ENCODE assay signal across 7 cellular contexts in the genomic region with DNA sequence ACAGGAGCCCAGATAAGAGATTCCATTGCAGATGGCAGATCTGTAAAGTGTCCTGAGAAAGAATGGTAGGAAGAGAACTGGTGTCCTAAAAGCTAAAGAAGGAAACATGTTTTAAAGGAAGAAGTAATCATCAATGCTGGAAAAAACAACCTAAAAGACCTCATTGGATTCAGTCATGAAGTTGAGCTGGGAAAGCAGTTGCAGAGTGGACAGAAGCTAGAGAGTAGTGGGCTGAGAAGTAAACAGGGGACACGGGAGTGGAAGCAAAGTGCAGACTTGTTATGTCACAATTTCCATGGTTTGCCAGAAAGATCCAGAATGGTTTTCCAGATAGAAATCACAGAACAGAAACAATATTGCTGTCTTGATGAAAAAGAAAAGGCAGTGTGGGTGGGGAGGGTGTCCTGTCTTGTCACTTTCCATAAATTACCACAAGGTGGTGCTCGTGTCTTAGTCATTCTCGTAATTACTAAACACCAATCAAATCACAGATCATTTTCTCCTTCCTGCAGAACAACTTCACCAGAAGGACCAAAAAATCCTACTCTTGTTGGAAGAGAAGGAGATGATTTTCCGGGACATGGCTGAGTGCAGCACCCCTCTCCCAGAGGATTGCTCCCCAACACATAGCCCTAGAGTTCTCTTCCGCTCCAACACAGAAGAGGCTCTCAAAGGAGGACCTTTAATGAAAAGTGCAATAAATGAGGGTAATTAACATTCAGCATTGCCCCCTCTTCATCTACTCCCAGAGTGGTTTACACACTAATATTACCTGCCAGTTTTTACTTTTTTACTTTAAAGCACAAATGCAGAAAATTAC.
DNase-seq lines count a peak whose midpoint lies in the region; TF ChIP-seq lines count a peak whose summit lies in the region.

No MANE protein-coding gene starts in this region.

- no peaks in the 10 kb centered on the region for H3K4me1 Mint-ChIP-seq in H9

- H3K4me1 ChIP-seq in H9 (ENCODE audit: insufficient read depth, low read length) = no peaks in the 10 kb centered on the region
- H3K4me1 ChIP-seq in colonic mucosa = no peaks in the 10 kb centered on the region
- H3K4me1 ChIP-seq in liver (ENCODE audit: control insufficient read depth in 4 of 4, insufficient read depth in 4 of 4, low read length in 3 of 4) = peaks cover 0 to 8% (median 4%) of the 10 kb centered on the region in 4 donors
- H3K4me1 ChIP-seq in thyroid gland = peaks cover 11 to 23% of the 10 kb centered on the region in 2 donors

- peaks cover 15 to 19% of the 10 kb centered on the region in 2 experiments for H3K9me3 Mint-ChIP-seq in H9

- no peak overlapping the region for H3K4me3 Mint-ChIP-seq in H9

- H3K4me3 ChIP-seq in SU-DHL-6 (ENCODE audit: insufficient read depth, low read length, poor library complexity, severe bottlenecking) (no peak overlapping the region), colonic mucosa (no peak overlapping the region), liver (ENCODE audit: low read depth in 1 of 3, low read length in 3 of 3) (no peak overlapping the region), thyroid gland (replicated peaks in 1 of 3) (no peak overlapping the region)

- no peak overlapping the region for H3T11ph ChIP-seq in H9 (ENCODE audit: low read length)

- H3K9ac ChIP-seq in H9 (ENCODE audit: extremely low read depth, insufficient read length, low read length) (no peak overlapping the region), SU-DHL-6 (ENCODE audit: low read length) (no peak overlapping the region), colonic mucosa (ENCODE audit: low read depth in 2 of 2, low read length in 2 of 2) (no peak overlapping the region), liver (ENCODE audit: low read depth in 1 of 2, low read length in 2 of 2) (no peak overlapping the region)

- H2AK5ac ChIP-seq in H9 (ENCODE audit: insufficient read length, low read length) = no peak overlapping the region

- TF ChIP-seq RAD21 in liver (IDR thresholded peaks at IDR 0.05) = peak; percentile 86 to 91

- H3K27me3 Mint-ChIP-seq in H9 (ENCODE audit: low read depth) = no peaks in the 10 kb centered on the region

- H4K20me1 ChIP-seq in H9 (ENCODE audit: control insufficient read depth, insufficient read depth, insufficient read length) = no peaks in the 10 kb centered on the region
- no peaks in the 10 kb centered on the region for H4K20me1 ChIP-seq in SU-DHL-6 (ENCODE audit: low read depth, low read length)

- peaks cover 40 to 55% (median 54%) of the 10 kb centered on the region in 3 experiments for H3K36me3 Mint-ChIP-seq in H9 (ENCODE audit: insufficient read depth in 1 of 3, low read depth in 3 of 3)

- no peak overlapping the region for H4K91ac ChIP-seq in H9 (ENCODE audit: insufficient read length, low read depth, low read length)

- no peak overlapping the region for H3K27ac ChIP-seq in H9 (ENCODE audit: insufficient read length, low read depth, low read length)
- H3K27ac ChIP-seq in SU-DHL-6 (ENCODE audit: low read depth, low read length) = 0 out of 2 replicates have a peak overlapping the region, but pooled peaks have one; percentile 6
- no peak overlapping the region for H3K27ac ChIP-seq in colonic mucosa
- H3K27ac ChIP-seq in liver (ENCODE audit: low read depth in 1 of 2, low read length in 2 of 2) = peak overlapping the region in 1 of 2 donors; percentile 48
- H3K27ac ChIP-seq in thyroid gland = peak overlapping the region in 2 of 3 donors; percentile 84 to 86

- H3K4me2 ChIP-seq in H9 (ENCODE audit: insufficient read depth, insufficient read length, low read length) (no peak overlapping the region), SU-DHL-6 (ENCODE audit: low read depth, low read length, poor library complexity, severe bottlenecking) (no peak overlapping the region)

- no peak overlapping the region for H3K4ac ChIP-seq in H9 (ENCODE audit: low read depth, low read length)

- no peak overlapping the region for H2BK15ac ChIP-seq in H9 (ENCODE audit: low read depth, low read length)

- no peak overlapping the region for H3K14ac ChIP-seq in H9 (ENCODE audit: insufficient read depth, low read length)

- no peaks in the 10 kb centered on the region for H3K79me2 ChIP-seq in H9 (ENCODE audit: insufficient read depth, low read length)
- no peaks in the 10 kb centered on the region for H3K79me2 ChIP-seq in SU-DHL-6 (ENCODE audit: insufficient read depth, low read length)

- WGBS in H9 (ENCODE audit: extremely low coverage, insufficient read length, low lambda C conversion rate) = no CpG with 5 or more reads among the region's 5 CpGs
- 35% methylated on average over 5 of the region's 5 CpGs for WGBS in liver
- WGBS in thyroid gland, 2 donors = 35 to 36% methylated on average over 5 of the region's 5 CpGs

- peaks cover 5% of the 10 kb centered on the region for H3K9me3 ChIP-seq in H9 (ENCODE audit: control insufficient read depth, low read depth, low read length)
- H3K9me3 ChIP-seq in SU-DHL-6 (ENCODE audit: insufficient read depth, low read length) = no peaks in the 10 kb centered on the region
- no peaks in the 10 kb centered on the region for H3K9me3 ChIP-seq in colonic mucosa
- H3K9me3 ChIP-seq in liver (ENCODE audit: control insufficient read depth in 4 of 4, low read length in 3 of 4) = peaks cover 0 to 8% (median 2%) of the 10 kb centered on the region in 4 donors
- no peaks in the 10 kb centered on the region for H3K9me3 ChIP-seq in thyroid gland

- in situ Hi-C loops in G401 (cut with HindIII; ENCODE audit: low sequenced_read_pairs) = no loop called here

- no peak overlapping the region for H3K18ac ChIP-seq in H9 (ENCODE audit: insufficient read length, low read depth, low read length)

- intact Hi-C loops in colonic mucosa (cut with DNase I) (loop anchor here (2.0 kb wide), 1 partner anchor 103 kb away; no protein-coding TSS in a partner anchor), thyroid gland (cut with DNase I) (loop anchor here (5.0 kb wide), 1 partner anchor 102 kb away; no protein-coding TSS in a partner anchor)

- no peaks in the 10 kb centered on the region for H3K79me1 ChIP-seq in H9 (ENCODE audit: insufficient read depth, low read depth, low read length, poor library complexity, severe bottlenecking)

- H3K23ac ChIP-seq in H9 (ENCODE audit: insufficient read length, low read depth, low read length) = no peak overlapping the region

- H3K27ac Mint-ChIP-seq in H9 = peak overlapping the region in 1 of 3 experiments; percentile 42; a peak in 2 of 7 replicates

- no peaks in the 10 kb centered on the region for H3K23me2 ChIP-seq in H9 (ENCODE audit: insufficient read length, low read depth, low read length, poor library complexity, severe bottlenecking)

- H2BK120ac ChIP-seq in H9 (ENCODE audit: low read depth, low read length, poor library complexity, severe bottlenecking) = no peak overlapping the region

- TF ChIP-seq POLR2A in thyroid gland (IDR thresholded peaks at IDR 0.05) = no peak

- H3K56ac ChIP-seq in H9 (ENCODE audit: insufficient read length, low read depth, low read length) = no peak overlapping the region

- peak; percentile 81 for TF ChIP-seq CTCF in H9 (conservative IDR thresholded peaks at IDR 0.05)
- TF ChIP-seq CTCF in SU-DHL-6 (IDR thresholded peaks at IDR 0.05; ENCODE audit: insufficient read depth, low read length, poor library complexity, severe bottlenecking) = peak; percentile 41
- TF ChIP-seq CTCF in colonic mucosa (IDR thresholded peaks at IDR 0.05) = peak; percentile 82
- TF ChIP-seq CTCF in liver (IDR thresholded peaks at IDR 0.05; ENCODE audit: low read depth, low read length, missing input control) = peak; percentile 89
- peak; percentile 33 to 93 (median 78) for TF ChIP-seq CTCF in thyroid gland (IDR thresholded peaks at IDR 0.05)

- H3F3A ChIP-seq in SU-DHL-6 (ENCODE audit: insufficient read depth) = peaks cover 9% of the 10 kb centered on the region; the same call in 1 of the 2 replicates

- no peak overlapping the region for H2BK5ac ChIP-seq in H9 (ENCODE audit: insufficient read length, low read length)

- no peak overlapping the region for H4K5ac ChIP-seq in H9 (ENCODE audit: insufficient read length, low read depth, low read length)

- no peaks in the 10 kb centered on the region for H3K9me2 ChIP-seq in SU-DHL-6 (replicated peaks; ENCODE audit: insufficient read depth, low read length)

- no peaks in the 10 kb centered on the region for H3K27me3 ChIP-seq in H9 (ENCODE audit: insufficient read depth, low read length)
- H3K27me3 ChIP-seq in SU-DHL-6 (ENCODE audit: low read length) = no peaks in the 10 kb centered on the region
- no peaks in the 10 kb centered on the region for H3K27me3 ChIP-seq in colonic mucosa
- H3K27me3 ChIP-seq in liver (ENCODE audit: control insufficient read depth in 4 of 4, insufficient read depth in 4 of 4, low read length in 3 of 4) = no peaks in the 10 kb centered on the region
- no peaks in the 10 kb centered on the region for H3K27me3 ChIP-seq in thyroid gland

- DNase-seq in G401 (ENCODE audit: low spot score) (peak; percentile 79), H9 (no peak), NCI-H1092 treated with DMSO at 0.1 percent for 48 hours (lab: John Stamatoyannopoulos, UW) (peak; percentile 32), colonic mucosa (peak; percentile 70), thyroid gland (peak in 1 of 2 donors; percentile 30)

- no peak overlapping the region for H2BK20ac ChIP-seq in H9 (ENCODE audit: low read depth, low read length, poor library complexity, severe bottlenecking)

- H2BK12ac ChIP-seq in H9 (ENCODE audit: insufficient read length, low read depth, low read length) = no peak overlapping the region

- no peak overlapping the region for H4K8ac ChIP-seq in H9 (replicated peaks; ENCODE audit: insufficient read length, low read depth, low read length)

- no peak overlapping the region for H2AFZ ChIP-seq in H9 (ENCODE audit: low read length)
- H2AFZ ChIP-seq in SU-DHL-6 (ENCODE audit: low read depth, low read length, severe bottlenecking) = no peak overlapping the region

- peaks cover 75% of the 10 kb centered on the region for H3K36me3 ChIP-seq in SU-DHL-6 (ENCODE audit: low read length)
- H3K36me3 ChIP-seq in colonic mucosa = peaks cover 9% of the 10 kb centered on the region
- peaks cover 9 to 60% (median 53%) of the 10 kb centered on the region in 4 donors for H3K36me3 ChIP-seq in liver (ENCODE audit: control insufficient read depth in 4 of 4, insufficient read depth in 3 of 4, low read depth in 1 of 4, low read length in 3 of 4)
- H3K36me3 ChIP-seq in thyroid gland = peaks cover 52 to 59% of the 10 kb centered on the region in 2 donors

TF ChIP-seq in liver, 16 proteins besides CTCF, POLR2A, EP300 and RAD21:
- TF ChIP-seq RXRA (IDR thresholded peaks at IDR 0.05) (peak in 1 of 2 donors; percentile 22), NR2F2 (IDR thresholded peaks at IDR 0.05) (no peak), YY1 (IDR thresholded peaks at IDR 0.05) (no peak), GABPA (IDR thresholded peaks at IDR 0.05 in 1 of 2, conservative IDR thresholded peaks at IDR 0.05 in 1 of 2) (no peak), FOXA2 (IDR thresholded peaks at IDR 0.05) (no peak), FOXA1 (IDR thresholded peaks at IDR 0.05) (no peak), HNF4A (conservative IDR thresholded peaks at IDR 0.05) (no peak)
- TF ChIP-seq, protein P1, sequence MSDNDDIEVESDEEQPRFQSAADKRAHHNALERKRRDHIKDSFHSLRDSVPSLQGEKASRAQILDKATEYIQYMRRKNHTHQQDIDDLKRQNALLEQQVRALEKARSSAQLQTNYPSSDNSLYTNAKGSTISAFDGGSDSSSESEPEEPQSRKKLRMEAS (IDR thresholded peaks at IDR 0.05) = no peak
TF ChIP-seq in liver: peak in this region for 1.

Comparison
In these comparisons a context has a peak if more than half of its experiments do, and no peak if none do; other contexts are left out.
1. H3K27ac ChIP-seq: peak in SU-DHL-6 (single experiment) and thyroid gland (2 of 3); none in H9 (single experiment) and colonic mucosa (single experiment).
2. Peak in every context shown above with its lines, with median percentiles within 50 percentile points of each other: CTCF ChIP-seq.